8 cellular contexts compared by ENCODE assay signal in genomic region chr9:134403682-134404301, GRCh38.
DNase-seq lines count a peak whose midpoint lies in the region; ATAC-seq and TF ChIP-seq lines count a peak whose summit lies in the region.

No MANE protein-coding gene starts in this region.

- H3K27me3 ChIP-seq in IMR-90 (ENCODE audit: control insufficient read depth, insufficient read depth, low read length), result no peaks in the 10 kb centered on the region

- TF ChIP-seq POLR2A in IMR-90 (IDR thresholded peaks at IDR 0.05; ENCODE audit: low read depth, low read length), result no peak

- CTCF ChIA-PET in IMR-90 (lab: Yijun Ruan, JAX), result interaction anchor here (0.6 to 1.3 kb wide), 3 partner anchors 19 to 299 kb away, joined by 3 read pairs; no protein-coding TSS in a partner anchor
- CTCF ChIA-PET in activated CD8-positive, alpha-beta memory T cell treated with anti-CD3 and anti-CD28 coated beads, Interleukin-2, amount 10 ng/mL, durations not matched to agents 7 days and 5 days (lab: Charles Lee), result interaction anchor here (1.3 to 1.9 kb wide), 3 partner anchors 8 to 21 kb away, joined by 3 to 5 read pairs (median 4); no protein-coding TSS in a partner anchor

- no peak overlapping the region; the same call in 1 of the 2 replicates for H3K14ac ChIP-seq in IMR-90 (replicated peaks; ENCODE audit: low read depth, low read length)

- H2AK9ac ChIP-seq in IMR-90 (replicated peaks; ENCODE audit: low read depth, low read length, poor library complexity), result peak overlapping the region; percentile 89

- H4K20me1 ChIP-seq in IMR-90 (ENCODE audit: insufficient read depth, low read length), result peaks cover 67% of the 10 kb centered on the region

- H3K27ac Mint-ChIP-seq in activated CD8-positive, alpha-beta memory T cell treated with anti-CD3 and anti-CD28 coated beads, Interleukin-2, amount 10 ng/mL, durations not matched to agents 7 days and 5 days, result peak overlapping the region; percentile 47

- H4K91ac ChIP-seq in IMR-90 (ENCODE audit: insufficient read depth, low read depth, low read length), result peak overlapping the region; percentile 5; the same call in 1 of the 2 replicates

- peaks cover 11% of the 10 kb centered on the region for H3K27me3 Mint-ChIP-seq in activated CD8-positive, alpha-beta memory T cell treated with anti-CD3 and anti-CD28 coated beads, Interleukin-2, amount 10 ng/mL, durations not matched to agents 7 days and 5 days

- peak; percentile 33 for ATAC-seq in IMR-90 (ENCODE audit: low read depth)
- ATAC-seq in activated CD8-positive, alpha-beta memory T cell treated with anti-CD3 and anti-CD28 coated beads, Interleukin-2, amount 10 ng/mL, durations not matched to agents 7 days and 5 days, result no peak

- BruUV-seq in IMR-90 (replicated peaks; lab: Mats Ljungman, UMichigan), result no TSS peak

- dilution Hi-C loops in IMR-90 (cut with HindIII; ENCODE audit: low sequenced_read_pairs, unreplicated experiment), result no loop called here

- H3K27ac ChIP-seq in IMR-90 (ENCODE audit: insufficient read depth, low read length), result peak overlapping the region; percentile 33

- no peak overlapping the region for H3K4me3 ChIP-seq in IMR-90 (ENCODE audit: insufficient read depth, low read depth, low read length)

- H2BK5ac ChIP-seq in IMR-90 (ENCODE audit: low read depth, low read length, poor library complexity, severe bottlenecking), result peak overlapping the region; percentile 8

- H3K4me2 ChIP-seq in IMR-90 (ENCODE audit: low read depth, low read length), result peak overlapping the region; percentile 44; the same call in 1 of the 2 replicates

- peak overlapping the region; percentile 64 for H3K4ac ChIP-seq in IMR-90 (ENCODE audit: low read depth, low read length)

- no peak for TF ChIP-seq RAD21 in IMR-90 (IDR thresholded peaks at IDR 0.05; ENCODE audit: low read length)

- intact Hi-C loops in IMR-90 (cut with micrococcal nuclease), result no loop called here

- POLR2A ChIA-PET in IMR-90 (lab: Charles Lee; ENCODE audit: unreplicated experiment), result no interaction called here

- no peak overlapping the region for H3K9ac ChIP-seq in IMR-90 (ENCODE audit: low read depth, low read length)

- H3K9me1 ChIP-seq in IMR-90 (ENCODE audit: insufficient read depth, low read length), result peaks cover 13% of the 10 kb centered on the region; the same call in 1 of the 2 replicates

- H3K23ac ChIP-seq in IMR-90 (ENCODE audit: low read depth, low read length), result peak overlapping the region; percentile 49

- H3K4me1 ChIP-seq in IMR-90 (ENCODE audit: control insufficient read depth, insufficient read depth, low read length), result peaks cover 30% of the 10 kb centered on the region

- H2BK15ac ChIP-seq in IMR-90 (ENCODE audit: low read depth, low read length), result no peak overlapping the region

- H3K18ac ChIP-seq in IMR-90 (ENCODE audit: low read depth, low read length), result no peak overlapping the region; the same call in 1 of the 2 replicates

- H3K36me3 Mint-ChIP-seq in activated CD8-positive, alpha-beta memory T cell treated with anti-CD3 and anti-CD28 coated beads, Interleukin-2, amount 10 ng/mL, durations not matched to agents 7 days and 5 days, result no peaks in the 10 kb centered on the region

- peaks cover 3% of the 10 kb centered on the region for H3K9me3 Mint-ChIP-seq in activated CD8-positive, alpha-beta memory T cell treated with anti-CD3 and anti-CD28 coated beads, Interleukin-2, amount 10 ng/mL, durations not matched to agents 7 days and 5 days (ENCODE audit: low read depth)

- H3K4me3 Mint-ChIP-seq in activated CD8-positive, alpha-beta memory T cell treated with anti-CD3 and anti-CD28 coated beads, Interleukin-2, amount 10 ng/mL, durations not matched to agents 7 days and 5 days, result no peak overlapping the region

- H3K9me3 ChIP-seq in IMR-90 (ENCODE audit: control insufficient read depth, insufficient read depth, low read length), result peaks cover 5% of the 10 kb centered on the region

- H3K4me1 Mint-ChIP-seq in activated CD8-positive, alpha-beta memory T cell treated with anti-CD3 and anti-CD28 coated beads, Interleukin-2, amount 10 ng/mL, durations not matched to agents 7 days and 5 days, result peaks cover 31% of the 10 kb centered on the region

- no peak for TF ChIP-seq CTCF in IMR-90 (conservative IDR thresholded peaks at IDR 0.05; ENCODE audit: low read depth, low read length)

- 0 out of 2 replicates have a peak overlapping the region, but pooled peaks have one; percentile 1 for H2BK20ac ChIP-seq in IMR-90 (ENCODE audit: low read depth, low read length)

- H2AK5ac ChIP-seq in IMR-90 (ENCODE audit: low read depth, low read length), result peak overlapping the region; percentile 91; the same call in 1 of the 2 replicates

- in situ Hi-C loops in IMR-90 (cut with MboI; ENCODE audit: low sequenced_read_pairs), result loop anchor here (25.0 kb wide), 1 partner anchor 591 kb away; no protein-coding TSS in a partner anchor

- WGBS in IMR-90 (ENCODE audit: extremely low coverage in 2 of 2, insufficient read length in 1 of 2), 2 experiments, result 7% methylated on average over 5 of the region's 17 CpGs; no CpG with 5 or more reads in 1 of the 2 experiments

- DNase-seq in A172 (ENCODE audit: low spot score) (peak; percentile 91), IMR-90 (peak; percentile 87), fibroblast of peridontal ligament (ENCODE audit: extremely low read depth) (peak; percentile 95), putamen (ENCODE audit: low spot score) (peak; percentile 34), SW 1271 (lab: John Stamatoyannopoulos, UW) (no peak), GOT3 (lab: John Stamatoyannopoulos, UW) (no peak), NCI-H2171 treated with DMSO at 0.1 percent for 48 hours (lab: John Stamatoyannopoulos, UW) (no peak)
- DNase-seq in activated CD8-positive, alpha-beta memory T cell treated with anti-CD3 and anti-CD28 coated beads, Interleukin-2, amount 10 ng/mL, durations not matched to agents 7 days and 5 days, result peak; percentile 57

- H4K5ac ChIP-seq in IMR-90 (ENCODE audit: low read depth, low read length), result no peak overlapping the region

- H3K56ac ChIP-seq in IMR-90 (ENCODE audit: extremely low read depth, insufficient read depth, low read length), result no peak overlapping the region

- H3K36me3 ChIP-seq in IMR-90 (ENCODE audit: control insufficient read depth, insufficient read depth, low read length), result peaks cover 8% of the 10 kb centered on the region; the same call in 1 of the 2 replicates

- H2BK120ac ChIP-seq in IMR-90 (ENCODE audit: low read depth, low read length), result peak overlapping the region; percentile 52

- peak overlapping the region; percentile 61 for H2AFZ ChIP-seq in IMR-90 (replicated peaks; ENCODE audit: low read length, poor library complexity)

- peaks cover 17 to 90% of the 10 kb centered on the region in 2 experiments for H3K79me1 ChIP-seq in IMR-90 (ENCODE audit: low read depth in 1 of 2, low read length in 2 of 2)

- peak overlapping the region in 1 of 2 experiments; percentile 4; a peak in 1 of 4 replicates for H4K8ac ChIP-seq in IMR-90 (ENCODE audit: low read depth in 2 of 2, low read length in 2 of 2)

TF ChIP-seq in IMR-90, 13 proteins besides CTCF, POLR2A, EP300 and RAD21:
- TF ChIP-seq MAZ (IDR thresholded peaks at IDR 0.05; ENCODE audit: borderline replicate concordance, low read depth, low read length), result peak; percentile 87
- no peak for TF ChIP-seq RFX5 (IDR thresholded peaks at IDR 0.05; ENCODE audit: low read depth, low read length)
- no peak for TF ChIP-seq NFE2L2 (IDR thresholded peaks at IDR 0.05; ENCODE audit: low read depth, low read length)
- TF ChIP-seq USF2 (IDR thresholded peaks at IDR 0.05; ENCODE audit: low read depth, low read length), result no peak
- TF ChIP-seq MAFK (IDR thresholded peaks at IDR 0.05; ENCODE audit: low read depth, low read length), result no peak
- TF ChIP-seq BHLHE40 (IDR thresholded peaks at IDR 0.05; ENCODE audit: low read depth, low read length), result no peak
- TF ChIP-seq ELK1 (IDR thresholded peaks at IDR 0.05; ENCODE audit: borderline replicate concordance, low read depth, low read length), result no peak
- no peak for TF ChIP-seq CEBPB (IDR thresholded peaks at IDR 0.05; ENCODE audit: low read depth, low read length)
- 0 out of 2 replicates have a peak, but pooled peaks have one; percentile 23 for TF ChIP-seq MXI1 (IDR thresholded peaks at IDR 0.05; ENCODE audit: borderline replicate concordance, low read depth, low read length)
- TF ChIP-seq FOS (IDR thresholded peaks at IDR 0.05; ENCODE audit: low read depth, low read length), result no peak

Comparison
In these comparisons a context has a peak if more than half of its experiments do, and no peak if none do; other contexts are left out.
1. DNase-seq: peak in A172 (single experiment), IMR-90 (single experiment), activated CD8-positive, alpha-beta memory T cell treated with anti-CD3 and anti-CD28 coated beads, Interleukin-2, amount 10 ng/mL, durations not matched to agents 7 days and 5 days (single experiment), fibroblast of peridontal ligament (single experiment) and putamen (single experiment); none in SW 1271 (0 of 2), GOT3 (single experiment) and NCI-H2171 treated with DMSO at 0.1 percent for 48 hours (single experiment).